In genomic region chr1:15168479-15168878, GRCh38 we compare ENCODE assay signal across 11 cellular contexts. TPM values are rescaled to one million over a fixed set of nuclear protein-coding genes. Genes with fewer than 3 reads are reported as not detected.
DNase-seq lines count a peak whose midpoint lies in the region; FAIRE-seq and TF ChIP-seq lines count a peak whose summit lies in the region.
"Had no signal": no experiment of that assay in that cellular context is flagged by ENCODE, and none has a peak within 500 bp of the region (broad histone marks: within the 10 kb centered on the region; RNA-seq: fewer than 3 reads in every experiment).

No MANE protein-coding gene starts in this region.

- no peaks in the 10 kb centered on the region for H3K9me3 Mint-ChIP-seq in activated T-helper 1 cell treated with anti-CD3 and anti-CD28 coated beads, Interleukin-12 subunit alpha, Interleukin-12 subunit beta, Interleukin-2, Interleukin-4 antibody, amounts not matched to agents 30 ng/mL and 10 ng/mL and 1 ng/mL, durations not matched to agents 14 hours and 24 hours and 36 hours
- H3K9me3 Mint-ChIP-seq: activated naive CD4-positive, alpha-beta T cell treated with anti-CD3 and anti-CD28 coated beads, Interleukin-2, amount 50 U/mL, for 24 hours; H9 had no signal

- peaks cover 4% of the 10 kb centered on the region for H3K4me1 Mint-ChIP-seq in activated T-helper 1 cell treated with anti-CD3 and anti-CD28 coated beads, Interleukin-12 subunit alpha, Interleukin-12 subunit beta, Interleukin-2, Interleukin-4 antibody, amounts not matched to agents 30 ng/mL and 10 ng/mL and 1 ng/mL, durations not matched to agents 14 hours and 24 hours and 36 hours (ENCODE audit: low read depth)

- intact Hi-C loops in activated T-helper 1 cell treated with anti-CD3 and anti-CD28 coated beads, Interleukin-12 subunit alpha, Interleukin-12 subunit beta, Interleukin-2, Interleukin-4 antibody, amounts not matched to agents 30 ng/mL and 10 ng/mL and 1 ng/mL, durations not matched to agents 14 hours and 24 hours and 36 hours (cut with micrococcal nuclease): no loop called here

- TF ChIP-seq POLR2A in GM12891 (IDR thresholded peaks at IDR 0.05; ENCODE audit: low read depth, low read length): no peak

- no peaks in the 10 kb centered on the region for H3K36me3 Mint-ChIP-seq in activated T-helper 1 cell treated with anti-CD3 and anti-CD28 coated beads, Interleukin-12 subunit alpha, Interleukin-12 subunit beta, Interleukin-2, Interleukin-4 antibody, amounts not matched to agents 30 ng/mL and 10 ng/mL and 1 ng/mL, durations not matched to agents 14 hours and 24 hours and 36 hours (ENCODE audit: low read depth)
- H3K36me3 Mint-ChIP-seq: activated naive CD4-positive, alpha-beta T cell treated with anti-CD3 and anti-CD28 coated beads, Interleukin-2, amount 50 U/mL, for 24 hours had no signal

- no peak for DNase-seq in GM12891 (ENCODE audit: insufficient read length, low spot score)
- peak; percentile 43 for DNase-seq in SKM-1 (lab: John Stamatoyannopoulos, UW; ENCODE audit: unreplicated experiment)
- peak; percentile 89 for DNase-seq in fibroblast of pulmonary artery (ENCODE audit: low read depth)
- DNase-seq in smooth muscle cell of the brain vasculature (ENCODE audit: low read depth, low spot score): peak; percentile 62
- no peak for DNase-seq in GM20000 (ENCODE audit: low spot score)
- no peak for DNase-seq in DMS 273 (lab: John Stamatoyannopoulos, UW; ENCODE audit: unreplicated experiment)
- DNase-seq in activated T-helper 1 cell treated with anti-CD3 and anti-CD28 coated beads, Interleukin-12 subunit alpha, Interleukin-12 subunit beta, Interleukin-2, Interleukin-4 antibody, amounts not matched to agents 30 ng/mL and 10 ng/mL and 1 ng/mL, durations not matched to agents 14 hours and 24 hours and 36 hours (ENCODE audit: low spot score): no peak
- DNase-seq: H9, NCI-H510A, WERI-Rb-1 had no signal

- H3K27me3 Mint-ChIP-seq in activated T-helper 1 cell treated with anti-CD3 and anti-CD28 coated beads, Interleukin-12 subunit alpha, Interleukin-12 subunit beta, Interleukin-2, Interleukin-4 antibody, amounts not matched to agents 30 ng/mL and 10 ng/mL and 1 ng/mL, durations not matched to agents 14 hours and 24 hours and 36 hours (ENCODE audit: insufficient read depth): peaks cover 6% of the 10 kb centered on the region

- TF ChIP-seq CTCF in fibroblast of pulmonary artery (IDR thresholded peaks at IDR 0.05; ENCODE audit: low read length, missing control alignments): peak; percentile 16
- TF ChIP-seq CTCF in GM20000 (IDR thresholded peaks at IDR 0.05; ENCODE audit: extremely low read depth, missing control alignments): no peak

- H3K4me3 Mint-ChIP-seq in activated T-helper 1 cell treated with anti-CD3 and anti-CD28 coated beads, Interleukin-12 subunit alpha, Interleukin-12 subunit beta, Interleukin-2, Interleukin-4 antibody, amounts not matched to agents 30 ng/mL and 10 ng/mL and 1 ng/mL, durations not matched to agents 14 hours and 24 hours and 36 hours: no peak overlapping the region
- H3K4me3 Mint-ChIP-seq: activated naive CD4-positive, alpha-beta T cell treated with anti-CD3 and anti-CD28 coated beads, Interleukin-2, amount 50 U/mL, for 24 hours; H9 had no signal

- no peak overlapping the region for H3K27ac Mint-ChIP-seq in activated T-helper 1 cell treated with anti-CD3 and anti-CD28 coated beads, Interleukin-12 subunit alpha, Interleukin-12 subunit beta, Interleukin-2, Interleukin-4 antibody, amounts not matched to agents 30 ng/mL and 10 ng/mL and 1 ng/mL, durations not matched to agents 14 hours and 24 hours and 36 hours
- H3K27ac Mint-ChIP-seq: activated naive CD4-positive, alpha-beta T cell treated with anti-CD3 and anti-CD28 coated beads, Interleukin-2, amount 50 U/mL, for 24 hours had no signal

- H3K4me3 ChIP-seq in fibroblast of pulmonary artery (replicated peaks; ENCODE audit: low read depth, low read length): no peak overlapping the region

- peak; percentile 33 for FAIRE-seq in GM12891 (lab: Jason Lieb, UNC)

TF ChIP-seq in GM12891, 5 proteins besides CTCF, POLR2A, EP300 and RAD21:
- no peak for TF ChIP-seq PAX5 (IDR thresholded peaks at IDR 0.05; ENCODE audit: insufficient read depth, low read length, severe bottlenecking)
- peak; percentile 21; the same call in 1 of the 2 replicates for TF ChIP-seq SPI1 (IDR thresholded peaks at IDR 0.05; ENCODE audit: low read depth, low read length)
- no peak for TF ChIP-seq POU2F2 (IDR thresholded peaks at IDR 0.05; ENCODE audit: low read depth, low read length)

RNA-seq across cellular contexts. Expression of gene TMEM51, which starts 14.9 kb away (rescaled TPM):
- polyA plus RNA-seq in GM12891 (2012; ENCODE audit: low read depth, missing spikeins): 1.3 TPM
- 0.21 TPM in 1 of 2 replicates, not detected in the other for total RNA-seq in activated T-helper 1 cell treated with anti-CD3 and anti-CD28 coated beads, Interleukin-12 subunit alpha, Interleukin-12 subunit beta, Interleukin-2, Interleukin-4 antibody, amounts not matched to agents 30 ng/mL and 10 ng/mL and 1 ng/mL, durations not matched to agents 14 hours and 24 hours and 36 hours

Comparison
In these comparisons a context has a peak if more than half of its experiments do, and no peak if none do; other contexts are left out.
1. DNase-seq: peak in SKM-1 (single experiment), fibroblast of pulmonary artery (single experiment) and smooth muscle cell of the brain vasculature (single experiment); none in GM12891 (single experiment), GM20000 (single experiment), DMS 273 (single experiment) and activated T-helper 1 cell treated with anti-CD3 and anti-CD28 coated beads, Interleukin-12 subunit alpha, Interleukin-12 subunit beta, Interleukin-2, Interleukin-4 antibody, amounts not matched to agents 30 ng/mL and 10 ng/mL and 1 ng/mL, durations not matched to agents 14 hours and 24 hours and 36 hours (single experiment).